ENCODE assay signal across 14 cellular contexts in genomic region chr3:40718209-40718608, GRCh38.
A peak's percentile ranks its signal among the peaks of the same experiment; 100 is the strongest.
DNase-seq lines count a peak whose midpoint lies in the region; ATAC-seq and TF ChIP-seq lines count a peak whose summit lies in the region.
"Had no signal": no experiment of that assay in that cellular context is flagged by ENCODE, and none has a peak within 500 bp of the region (broad histone marks: within the 10 kb centered on the region; RNA-seq: fewer than 3 reads in every experiment).

No MANE protein-coding gene starts in this region.

- no peak overlapping the region for H3K4me3 Mint-ChIP-seq in dendritic cell treated with granulocyte-macrophage colony-stimulating factor and Interleukin-4, amounts not matched to agents 40 ng/mL and 50 ng/mL, for 4 days
- H3K4me3 Mint-ChIP-seq: activated naive CD8-positive, alpha-beta T cell treated with anti-CD3 and anti-CD28 coated beads, Interleukin-2, amount 10 ng/mL, durations not matched to agents 7 days and 5 days; type B pancreatic cell had no signal

- TF ChIP-seq POLR2A in GM18505 (IDR thresholded peaks at IDR 0.05; ENCODE audit: borderline replicate concordance, extremely low read depth, insufficient read depth, insufficient read length): no peak
- TF ChIP-seq POLR2A in Peyer's patch (IDR thresholded peaks at IDR 0.05): no peak

- no peak for TF ChIP-seq CTCF in Peyer's patch (IDR thresholded peaks at IDR 0.05)

- H3K4me1 ChIP-seq in Peyer's patch: peaks cover 0 to 11% (median 5%) of the 10 kb centered on the region in 4 donors
- H3K4me1 ChIP-seq: HAP-1 had no signal

- peaks cover 41% of the 10 kb centered on the region for H3K4me1 Mint-ChIP-seq in dendritic cell treated with granulocyte-macrophage colony-stimulating factor and Interleukin-4, amounts not matched to agents 40 ng/mL and 50 ng/mL, for 4 days (ENCODE audit: low read depth)

- no peaks in the 10 kb centered on the region for H3K36me3 Mint-ChIP-seq in dendritic cell treated with granulocyte-macrophage colony-stimulating factor and Interleukin-4, amounts not matched to agents 40 ng/mL and 50 ng/mL, for 4 days (ENCODE audit: low read depth)
- H3K36me3 Mint-ChIP-seq: activated naive CD8-positive, alpha-beta T cell treated with anti-CD3 and anti-CD28 coated beads, Interleukin-2, amount 10 ng/mL, durations not matched to agents 7 days and 5 days had no signal

- ATAC-seq in GM18505 (IDR thresholded peaks at IDR 0.05; ENCODE audit: unreplicated experiment): peak; percentile 7
- ATAC-seq in GM21529 (IDR thresholded peaks at IDR 0.05; ENCODE audit: unreplicated experiment): peak; percentile 30
- peak; percentile 25 for ATAC-seq in HG03280 (IDR thresholded peaks at IDR 0.05; ENCODE audit: unreplicated experiment)
- ATAC-seq: K562 had no signal

- intact Hi-C loops in dendritic cell treated with granulocyte-macrophage colony-stimulating factor and Interleukin-4, amounts not matched to agents 40 ng/mL and 50 ng/mL, for 4 days (cut with micrococcal nuclease): no loop called here

- peak overlapping the region; percentile 33 for H3K27ac Mint-ChIP-seq in dendritic cell treated with granulocyte-macrophage colony-stimulating factor and Interleukin-4, amounts not matched to agents 40 ng/mL and 50 ng/mL, for 4 days
- H3K27ac Mint-ChIP-seq: activated naive CD8-positive, alpha-beta T cell treated with anti-CD3 and anti-CD28 coated beads, Interleukin-2, amount 10 ng/mL, durations not matched to agents 7 days and 5 days; type B pancreatic cell had no signal

- no peak for DNase-seq in T-helper 9 cell
- DNase-seq in Peyer's patch: no peak
- DNase-seq in NCI-H226: no peak
- no peak for DNase-seq in DMS153 treated with DMSO at 0.1 percent for 48 hours (lab: John Stamatoyannopoulos, UW; ENCODE audit: unreplicated experiment)
- DNase-seq: activated CD4-positive, alpha-beta T cell treated with anti-CD3 and anti-CD28 coated beads, Interleukin-2, amount 50 U/mL, for 1 hour; activated naive CD8-positive, alpha-beta T cell treated with anti-CD3 and anti-CD28 coated beads, Interleukin-2, amount 10 ng/mL, durations not matched to agents 7 days and 5 days had no signal

- H3K9me3 Mint-ChIP-seq in dendritic cell treated with granulocyte-macrophage colony-stimulating factor and Interleukin-4, amounts not matched to agents 40 ng/mL and 50 ng/mL, for 4 days: no peaks in the 10 kb centered on the region
- H3K9me3 Mint-ChIP-seq: activated naive CD8-positive, alpha-beta T cell treated with anti-CD3 and anti-CD28 coated beads, Interleukin-2, amount 10 ng/mL, durations not matched to agents 7 days and 5 days; type B pancreatic cell had no signal

- H3K27me3 ChIP-seq in Peyer's patch: no peaks in the 10 kb centered on the region

- no peak overlapping the region for H3K4me3 ChIP-seq in Peyer's patch
- H3K4me3 ChIP-seq: HAP-1, K562, SK-N-MC had no signal

- peak overlapping the region in 1 of 4 donors; percentile 46 for H3K27ac ChIP-seq in Peyer's patch
- H3K27ac ChIP-seq: SK-N-MC had no signal

- no peaks in the 10 kb centered on the region for H3K36me3 ChIP-seq in Peyer's patch
- H3K36me3 ChIP-seq: HAP-1 had no signal

- H3K27me3 Mint-ChIP-seq in dendritic cell treated with granulocyte-macrophage colony-stimulating factor and Interleukin-4, amounts not matched to agents 40 ng/mL and 50 ng/mL, for 4 days: peaks cover 4% of the 10 kb centered on the region

- H3K9me3 ChIP-seq in Peyer's patch: no peaks in the 10 kb centered on the region
- H3K9me3 ChIP-seq: HAP-1 had no signal
